16 cellular contexts compared by ENCODE assay signal in the genomic region with DNA sequence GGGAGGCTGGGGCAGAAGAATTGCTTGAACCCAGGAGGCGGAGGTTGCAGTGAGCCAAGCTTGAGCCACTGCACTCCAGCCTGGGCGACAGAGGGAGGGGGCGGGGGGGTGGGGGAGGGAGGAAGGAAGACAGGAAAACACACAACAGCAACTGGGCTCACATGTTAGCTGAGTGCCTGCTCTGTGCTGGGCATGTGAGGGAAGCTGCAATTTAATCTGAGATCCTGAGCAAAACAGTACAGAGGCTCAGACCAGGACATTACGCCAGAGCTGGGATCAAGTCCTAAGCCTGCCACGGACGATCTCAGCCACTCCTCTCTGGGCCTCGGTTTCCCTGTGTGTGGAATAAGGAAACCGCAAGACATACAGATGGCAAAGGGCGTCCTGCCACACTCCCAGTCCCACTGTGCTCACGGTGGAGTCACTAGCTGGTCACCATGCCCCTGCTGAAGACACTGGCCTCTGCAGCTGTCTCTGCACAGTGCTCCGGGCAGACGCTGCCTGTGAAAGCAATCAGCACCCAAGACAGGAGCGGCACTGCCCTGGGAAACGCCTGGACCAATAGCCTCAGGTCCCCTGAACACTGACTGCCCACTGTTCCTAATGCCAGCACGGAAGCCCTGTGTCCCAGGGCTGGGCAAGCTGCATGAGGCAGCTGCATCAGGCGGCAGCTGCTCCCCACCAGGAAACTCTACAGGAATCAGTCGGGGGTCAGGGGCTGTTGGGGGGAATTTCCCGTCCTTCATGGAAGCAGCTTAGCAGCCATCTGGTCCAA.
DNase-seq lines count a peak whose midpoint lies in the region; ATAC-seq and TF ChIP-seq lines count a peak whose summit lies in the region.
"Had no signal": no experiment of that assay in that cellular context is flagged by ENCODE, and none has a peak within 500 bp of the region (broad histone marks: within the 10 kb centered on the region; RNA-seq: fewer than 3 reads in every experiment).

No MANE protein-coding gene starts in this region.

- ATAC-seq in gastrocnemius medialis: no peak
- no peak for ATAC-seq in T-cell (replicated peaks in 1 of 4)

- BruUV-seq in Caco-2 (replicated peaks; lab: Mats Ljungman, UMichigan): no TSS peak

- H3K9me3 Mint-ChIP-seq in Caco-2 (ENCODE audit: unreplicated experiment): no peaks in the 10 kb centered on the region
- no peaks in the 10 kb centered on the region for H3K9me3 Mint-ChIP-seq in neural progenitor cell
- no peaks in the 10 kb centered on the region for H3K9me3 Mint-ChIP-seq in T-cell

- peaks cover 25% of the 10 kb centered on the region for H3K4me1 Mint-ChIP-seq in Caco-2 (ENCODE audit: low read depth, unreplicated experiment)
- H3K4me1 Mint-ChIP-seq in neural progenitor cell: peaks cover 51% of the 10 kb centered on the region
- H3K4me1 Mint-ChIP-seq in T-cell: peaks cover 10 to 12% (median 12%) of the 10 kb centered on the region in 3 donors

- H4K20me1 ChIP-seq in osteoblast (ENCODE audit: insufficient read depth, low read length) (peaks cover 78% of the 10 kb centered on the region), neural progenitor cell (ENCODE audit: low read depth) (peaks cover 53% of the 10 kb centered on the region)

- no peaks in the 10 kb centered on the region for H3K9me3 ChIP-seq in Caco-2
- no peaks in the 10 kb centered on the region for H3K9me3 ChIP-seq in osteoblast (ENCODE audit: low read depth, low read length)
- no peaks in the 10 kb centered on the region for H3K9me3 ChIP-seq in neural progenitor cell (ENCODE audit: low read depth)
- no peaks in the 10 kb centered on the region for H3K9me3 ChIP-seq in gastrocnemius medialis
- H3K9me3 ChIP-seq: Peyer's patch, vagina had no signal

- H3K27ac ChIP-seq in osteoblast (ENCODE audit: low read depth, low read length) (peak overlapping the region; percentile 58), neural progenitor cell (no peak overlapping the region), gastrocnemius medialis (no peak overlapping the region)
- H3K27ac ChIP-seq: vagina had no signal

- no peak overlapping the region for H3K4me3 Mint-ChIP-seq in Caco-2 (ENCODE audit: unreplicated experiment)
- H3K4me3 Mint-ChIP-seq in neural progenitor cell: no peak overlapping the region
- no peak overlapping the region for H3K4me3 Mint-ChIP-seq in T-cell
- H3K4me3 Mint-ChIP-seq: B cell had no signal

- TF ChIP-seq POLR2A in gastrocnemius medialis (IDR thresholded peaks at IDR 0.05): no peak

- H3K27me3 ChIP-seq in Caco-2 (replicated peaks; ENCODE audit: control insufficient read depth, insufficient read depth, low read length) (no peaks in the 10 kb centered on the region), osteoblast (ENCODE audit: insufficient read depth, low read length) (no peaks in the 10 kb centered on the region), neural progenitor cell (no peaks in the 10 kb centered on the region), gastrocnemius medialis (peaks cover 0 to 3% (median 0%) of the 10 kb centered on the region in 3 donors)
- H3K27me3 ChIP-seq: Peyer's patch, vagina had no signal

- H3K4me3 ChIP-seq in Caco-2 (ENCODE audit: low read depth, low read length): no peak overlapping the region
- no peak overlapping the region for H3K4me3 ChIP-seq in osteoblast (ENCODE audit: insufficient read depth, low read length)
- H3K4me3 ChIP-seq in neural progenitor cell: no peak overlapping the region
- H3K4me3 ChIP-seq in gastrocnemius medialis: no peak overlapping the region
- H3K4me3 ChIP-seq: Peyer's patch, vagina had no signal

- TF ChIP-seq CTCF in Caco-2 (IDR thresholded peaks at IDR 0.05; ENCODE audit: insufficient read depth in 1 of 2, low read depth in 1 of 2, low read length in 1 of 2, severe bottlenecking in 1 of 2, unreplicated experiment in 1 of 2) (no peak), osteoblast (IDR thresholded peaks at IDR 0.05; ENCODE audit: extremely low read depth, low read depth, low read length) (no peak), neural progenitor cell (IDR thresholded peaks at IDR 0.05) (no peak), gastrocnemius medialis (IDR thresholded peaks at IDR 0.05 in 4 of 5, conservative IDR thresholded peaks at IDR 0.05 in 1 of 5) (no peak)

- peak overlapping the region; percentile 60 for H3K27ac Mint-ChIP-seq in Caco-2 (ENCODE audit: unreplicated experiment)
- no peak overlapping the region for H3K27ac Mint-ChIP-seq in neural progenitor cell
- no peak overlapping the region for H3K27ac Mint-ChIP-seq in T-cell
- H3K27ac Mint-ChIP-seq: B cell had no signal

- in situ Hi-C loops in T47D (cut with HindIII; ENCODE audit: low pct_unique_long_range_greater_than_20kb, low sequenced_read_pairs): no loop called here
- in situ Hi-C loops in gastrocnemius medialis (cut with MboI; ENCODE audit: low sequenced_read_pairs in 4 of 4): no loop called here

- H3K79me2 ChIP-seq in osteoblast (ENCODE audit: insufficient read depth, low read length) (peaks cover 75% of the 10 kb centered on the region), neural progenitor cell (ENCODE audit: low read depth) (peaks cover 57% of the 10 kb centered on the region)

- H3F3A ChIP-seq in neural progenitor cell (ENCODE audit: low read depth): no peaks in the 10 kb centered on the region

- CTCF ChIA-PET in Caco-2 (lab: Charles Lee): interaction anchor here (0.7 kb wide), 1 partner anchor 19 kb away, joined by 3 read pairs; no protein-coding TSS in a partner anchor
- CTCF ChIA-PET in T-cell (lab: Charles Lee): no interaction called here

- intact Hi-C loops in Caco-2 (cut with micrococcal nuclease; ENCODE audit: unreplicated experiment) (no loop called here), gastrocnemius medialis (cut with DNase I; ENCODE audit: low total_unique reads) (no loop called here)

- H3K36me3 ChIP-seq in Caco-2 (ENCODE audit: control insufficient read depth, insufficient read depth, low read length) (peaks cover 4% of the 10 kb centered on the region), osteoblast (ENCODE audit: insufficient read depth, low read length) (no peaks in the 10 kb centered on the region), neural progenitor cell (no peaks in the 10 kb centered on the region), gastrocnemius medialis (no peaks in the 10 kb centered on the region)
- H3K36me3 ChIP-seq: Peyer's patch, vagina had no signal

- no peak overlapping the region for H2AFZ ChIP-seq in osteoblast (ENCODE audit: low read length)
- no peak overlapping the region for H2AFZ ChIP-seq in neural progenitor cell (replicated peaks)

- DNase-seq in Caco-2 (no peak), NCI-H2171 (lab: John Stamatoyannopoulos, UW) (peak; percentile 27), T47D (ENCODE audit: low read depth in 1 of 2, low spot score in 1 of 2) (peak; percentile 63 to 73), osteoblast (ENCODE audit: insufficient read length, low spot score, missing footprints) (no peak), NOMO-1 (lab: John Stamatoyannopoulos, UW; ENCODE audit: unreplicated experiment in 2 of 2) (no peak), neural progenitor cell (ENCODE audit: low spot score) (no peak), gastrocnemius medialis (no peak), T-cell (no peak)
- DNase-seq: activated CD4-positive, alpha-beta T cell treated with anti-CD3 and anti-CD28 coated beads, Interleukin-2, amount 50 U/mL, for 1 hour; activated T-cell treated with anti-CD3 and anti-CD28 coated beads, Interleukin-2, amount 50 U/mL, for 48 hours; GDM1; NCI-H446; Peyer's patch; stimulated activated CD4-positive, alpha-beta T cell treated with anti-CD3 and anti-CD28 coated beads, Interleukin-1b, Interleukin-23, amount 100 ng/mL, for 48 hours had no signal

- POLR2A ChIA-PET in Caco-2 (lab: Charles Lee) (no interaction called here), T-cell (lab: Charles Lee) (no interaction called here)

- H3K36me3 Mint-ChIP-seq in Caco-2 (ENCODE audit: insufficient read depth, unreplicated experiment) (peaks cover 54% of the 10 kb centered on the region), neural progenitor cell (peaks cover 12% of the 10 kb centered on the region), T-cell (no peaks in the 10 kb centered on the region)

- H3K4me1 ChIP-seq in Caco-2 (peaks cover 27% of the 10 kb centered on the region), osteoblast (ENCODE audit: insufficient read depth, low read length) (peaks cover 9% of the 10 kb centered on the region), neural progenitor cell (peaks cover 17% of the 10 kb centered on the region), gastrocnemius medialis (no peaks in the 10 kb centered on the region)
- H3K4me1 ChIP-seq: Peyer's patch had no signal

- H3K9ac ChIP-seq in neural progenitor cell: no peak overlapping the region

- H3K27me3 Mint-ChIP-seq in Caco-2 (ENCODE audit: insufficient read depth, unreplicated experiment): no peaks in the 10 kb centered on the region
- H3K27me3 Mint-ChIP-seq in neural progenitor cell (ENCODE audit: insufficient read depth, low read depth): peaks cover 9% of the 10 kb centered on the region
- peaks cover 9% of the 10 kb centered on the region in 2 donors for H3K27me3 Mint-ChIP-seq in T-cell
- H3K27me3 Mint-ChIP-seq: B cell had no signal

- H3K4me2 ChIP-seq in osteoblast (ENCODE audit: insufficient read depth, low read length) (no peak overlapping the region), neural progenitor cell (no peak overlapping the region)

Comparison
In these comparisons a context has a peak if more than half of its experiments do, and no peak if none do; other contexts are left out.
1. DNase-seq: peak in NCI-H2171 (single experiment) and T47D (2 of 2); none in Caco-2 (0 of 2), osteoblast (single experiment), NOMO-1 (0 of 2), neural progenitor cell (single experiment), gastrocnemius medialis (0 of 2) and T-cell (0 of 34).